Comparison of ENCODE assay signal across 15 cellular contexts in genomic region chr3:178684881-178685590, GRCh38.
DNase-seq lines count a peak whose midpoint lies in the region; ATAC-seq, FAIRE-seq and TF ChIP-seq lines count a peak whose summit lies in the region.
"Had no signal": no experiment of that assay in that cellular context is flagged by ENCODE, and none has a peak within 500 bp of the region (broad histone marks: within the 10 kb centered on the region; RNA-seq: fewer than 3 reads in every experiment).

No MANE protein-coding gene starts in this region.

- intact Hi-C loops in activated CD8-positive, alpha-beta T cell treated with anti-CD3 and anti-CD28 coated beads for 36 hours (cut with micrococcal nuclease): no loop called here
- intact Hi-C loops in kidney (cut with DNase I): no loop called here

- peaks cover 7% of the 10 kb centered on the region for H3K9me3 Mint-ChIP-seq in activated CD8-positive, alpha-beta T cell treated with anti-CD3 and anti-CD28 coated beads for 36 hours
- no peaks in the 10 kb centered on the region for H3K9me3 Mint-ChIP-seq in activated CD8-positive, alpha-beta T cell treated with anti-CD3 and anti-CD28 coated beads, Interleukin-2, amount 10 ng/mL, durations not matched to agents 7 days and 5 days (ENCODE audit: insufficient read depth)
- peaks cover 5% of the 10 kb centered on the region for H3K9me3 Mint-ChIP-seq in progenitor cell of endocrine pancreas (ENCODE audit: low read depth)

- H3K4me1 ChIP-seq in SJCRH30: no peaks in the 10 kb centered on the region
- H3K4me1 ChIP-seq in kidney (ENCODE audit: control insufficient read depth in 1 of 2, insufficient read depth in 1 of 2, low read depth in 1 of 2, low read length in 2 of 2): no peaks in the 10 kb centered on the region
- H3K4me1 ChIP-seq: adrenal gland, prostate gland, vagina had no signal

- ATAC-seq in activated CD8-positive, alpha-beta T cell treated with anti-CD3 and anti-CD28 coated beads for 36 hours: no peak
- ATAC-seq in activated CD8-positive, alpha-beta T cell treated with anti-CD3 and anti-CD28 coated beads, Interleukin-2, amount 10 ng/mL, durations not matched to agents 7 days and 5 days: no peak
- peak; percentile 63 for ATAC-seq in HG03354 (IDR thresholded peaks at IDR 0.05; ENCODE audit: poor library complexity, severe bottlenecking, unreplicated experiment)

- H3K36me3 ChIP-seq in SJCRH30: no peaks in the 10 kb centered on the region
- no peaks in the 10 kb centered on the region for H3K36me3 ChIP-seq in kidney (ENCODE audit: control insufficient read depth in 1 of 2, insufficient read depth in 2 of 2, low read length in 2 of 2)
- H3K36me3 ChIP-seq: adrenal gland, prostate gland, vagina had no signal

- CTCF ChIA-PET in activated CD8-positive, alpha-beta T cell treated with anti-CD3 and anti-CD28 coated beads for 36 hours (lab: Charles Lee): no interaction called here
- CTCF ChIA-PET in activated CD8-positive, alpha-beta T cell treated with anti-CD3 and anti-CD28 coated beads, Interleukin-2, amount 10 ng/mL, durations not matched to agents 7 days and 5 days (lab: Charles Lee): no interaction called here

- no peak for TF ChIP-seq CTCF in activated CD8-positive, alpha-beta T cell treated with anti-CD3 and anti-CD28 coated beads for 36 hours (IDR thresholded peaks at IDR 0.05)
- TF ChIP-seq CTCF in progenitor cell of endocrine pancreas (IDR thresholded peaks at IDR 0.05; ENCODE audit: unreplicated experiment) (no peak), kidney (IDR thresholded peaks at IDR 0.05; ENCODE audit: borderline replicate concordance, extremely low read depth, insufficient read depth) (no peak)

- POLR2A ChIA-PET in activated CD8-positive, alpha-beta T cell treated with anti-CD3 and anti-CD28 coated beads for 36 hours (lab: Charles Lee): no interaction called here
- POLR2A ChIA-PET in activated CD8-positive, alpha-beta T cell treated with anti-CD3 and anti-CD28 coated beads, Interleukin-2, amount 10 ng/mL, durations not matched to agents 7 days and 5 days (lab: Charles Lee): no interaction called here

- no peak for FAIRE-seq in kidney (lab: Jason Lieb, UNC)
- FAIRE-seq: colon had no signal

- no peak overlapping the region for H3K4me3 Mint-ChIP-seq in activated CD8-positive, alpha-beta T cell treated with anti-CD3 and anti-CD28 coated beads for 36 hours
- no peak overlapping the region for H3K4me3 Mint-ChIP-seq in activated CD8-positive, alpha-beta T cell treated with anti-CD3 and anti-CD28 coated beads, Interleukin-2, amount 10 ng/mL, durations not matched to agents 7 days and 5 days
- no peak overlapping the region for H3K4me3 Mint-ChIP-seq in progenitor cell of endocrine pancreas (ENCODE audit: low read depth)

- H3K4me3 ChIP-seq in SJCRH30 (no peak overlapping the region), kidney (ENCODE audit: low read length in 2 of 2) (no peak overlapping the region)
- H3K4me3 ChIP-seq: adrenal gland, prostate gland, vagina had no signal

- H3K9me3 ChIP-seq in SJCRH30 (replicated peaks) (no peaks in the 10 kb centered on the region), kidney (ENCODE audit: control insufficient read depth in 1 of 2, low read length in 2 of 2) (no peaks in the 10 kb centered on the region)
- H3K9me3 ChIP-seq: adrenal gland, prostate gland, vagina had no signal

- H3K27ac ChIP-seq in SJCRH30: no peak overlapping the region
- no peak overlapping the region for H3K27ac ChIP-seq in kidney (ENCODE audit: low read depth in 2 of 2, low read length in 2 of 2)
- H3K27ac ChIP-seq: adrenal gland, prostate gland, vagina had no signal

- no peaks in the 10 kb centered on the region for H3K4me1 Mint-ChIP-seq in activated CD8-positive, alpha-beta T cell treated with anti-CD3 and anti-CD28 coated beads for 36 hours (ENCODE audit: low read depth)
- H3K4me1 Mint-ChIP-seq in activated CD8-positive, alpha-beta T cell treated with anti-CD3 and anti-CD28 coated beads, Interleukin-2, amount 10 ng/mL, durations not matched to agents 7 days and 5 days (ENCODE audit: low read depth): no peaks in the 10 kb centered on the region
- no peaks in the 10 kb centered on the region for H3K4me1 Mint-ChIP-seq in progenitor cell of endocrine pancreas (ENCODE audit: low read depth)

- H3K27me3 ChIP-seq in SJCRH30: no peaks in the 10 kb centered on the region
- H3K27me3 ChIP-seq: adrenal gland, vagina had no signal

- no peak overlapping the region for H3K27ac Mint-ChIP-seq in activated CD8-positive, alpha-beta T cell treated with anti-CD3 and anti-CD28 coated beads for 36 hours
- H3K27ac Mint-ChIP-seq in activated CD8-positive, alpha-beta T cell treated with anti-CD3 and anti-CD28 coated beads, Interleukin-2, amount 10 ng/mL, durations not matched to agents 7 days and 5 days: no peak overlapping the region
- H3K27ac Mint-ChIP-seq in progenitor cell of endocrine pancreas: no peak overlapping the region

- H3K27me3 Mint-ChIP-seq in activated CD8-positive, alpha-beta T cell treated with anti-CD3 and anti-CD28 coated beads for 36 hours: no peaks in the 10 kb centered on the region
- H3K27me3 Mint-ChIP-seq in activated CD8-positive, alpha-beta T cell treated with anti-CD3 and anti-CD28 coated beads, Interleukin-2, amount 10 ng/mL, durations not matched to agents 7 days and 5 days (ENCODE audit: low read depth): no peaks in the 10 kb centered on the region
- no peaks in the 10 kb centered on the region for H3K27me3 Mint-ChIP-seq in progenitor cell of endocrine pancreas

- H3K9ac ChIP-seq in kidney (ENCODE audit: low read length in 2 of 2): no peak overlapping the region

- no peaks in the 10 kb centered on the region for H3K36me3 Mint-ChIP-seq in activated CD8-positive, alpha-beta T cell treated with anti-CD3 and anti-CD28 coated beads for 36 hours (ENCODE audit: low read depth)
- H3K36me3 Mint-ChIP-seq in activated CD8-positive, alpha-beta T cell treated with anti-CD3 and anti-CD28 coated beads, Interleukin-2, amount 10 ng/mL, durations not matched to agents 7 days and 5 days (ENCODE audit: low read depth): no peaks in the 10 kb centered on the region
- H3K36me3 Mint-ChIP-seq in progenitor cell of endocrine pancreas (ENCODE audit: insufficient read depth): no peaks in the 10 kb centered on the region

- peak; percentile 5 for DNase-seq in activated CD8-positive, alpha-beta T cell treated with anti-CD3 and anti-CD28 coated beads for 36 hours
- no peak for DNase-seq in activated CD8-positive, alpha-beta T cell treated with anti-CD3 and anti-CD28 coated beads, Interleukin-2, amount 10 ng/mL, durations not matched to agents 7 days and 5 days
- DNase-seq in SJCRH30: peak; percentile 13 to 45
- DNase-seq in progenitor cell of endocrine pancreas (ENCODE audit: low spot score, unreplicated experiment): peak; percentile 23
- no peak for DNase-seq in NCI-H524 (lab: John Stamatoyannopoulos, UW)
- no peak for DNase-seq in CD1c-positive myeloid dendritic cell (ENCODE audit: extremely low spot score)
- no peak for DNase-seq in kidney
- DNase-seq: adrenal gland, DMS79 treated with DMSO at 0.1 percent for 48 hours, IMR-90, T1000 had no signal

Comparison
In these comparisons a context has a peak if more than half of its experiments do, and no peak if none do; other contexts are left out.
1. DNase-seq: peak in activated CD8-positive, alpha-beta T cell treated with anti-CD3 and anti-CD28 coated beads for 36 hours (single experiment), SJCRH30 (2 of 2) and progenitor cell of endocrine pancreas (single experiment); none in activated CD8-positive, alpha-beta T cell treated with anti-CD3 and anti-CD28 coated beads, Interleukin-2, amount 10 ng/mL, durations not matched to agents 7 days and 5 days (single experiment), NCI-H524 (0 of 2), CD1c-positive myeloid dendritic cell (single experiment) and kidney (single experiment).